In the genomic region with DNA sequence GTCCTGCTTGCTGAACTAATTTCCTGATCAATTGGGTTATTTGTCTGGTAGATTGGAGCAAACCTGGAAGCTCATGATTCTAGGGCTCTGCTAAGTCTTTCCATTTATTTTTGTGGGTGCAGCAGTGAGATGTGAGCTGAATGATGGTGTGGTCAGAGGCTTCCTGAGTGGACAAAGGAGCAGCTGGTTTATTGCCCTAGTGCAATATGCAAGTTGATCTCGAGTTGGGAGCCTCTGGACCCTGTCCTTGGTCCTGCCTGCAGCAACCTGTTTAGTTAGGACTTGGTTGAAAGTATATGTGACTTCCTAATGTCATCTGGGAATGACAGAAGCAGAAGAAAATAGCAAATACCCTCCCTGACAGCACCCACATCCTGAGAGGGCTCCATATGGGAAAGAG, we compare ENCODE assay signal across 1 cellular context.
TF ChIP-seq lines count a peak whose summit lies in the region.

No MANE protein-coding gene starts in this region.

TF ChIP-seq in GM12878, 131 proteins besides CTCF, POLR2A, EP300 and RAD21 (continued from another document):
- TF ChIP-seq, protein P1, sequence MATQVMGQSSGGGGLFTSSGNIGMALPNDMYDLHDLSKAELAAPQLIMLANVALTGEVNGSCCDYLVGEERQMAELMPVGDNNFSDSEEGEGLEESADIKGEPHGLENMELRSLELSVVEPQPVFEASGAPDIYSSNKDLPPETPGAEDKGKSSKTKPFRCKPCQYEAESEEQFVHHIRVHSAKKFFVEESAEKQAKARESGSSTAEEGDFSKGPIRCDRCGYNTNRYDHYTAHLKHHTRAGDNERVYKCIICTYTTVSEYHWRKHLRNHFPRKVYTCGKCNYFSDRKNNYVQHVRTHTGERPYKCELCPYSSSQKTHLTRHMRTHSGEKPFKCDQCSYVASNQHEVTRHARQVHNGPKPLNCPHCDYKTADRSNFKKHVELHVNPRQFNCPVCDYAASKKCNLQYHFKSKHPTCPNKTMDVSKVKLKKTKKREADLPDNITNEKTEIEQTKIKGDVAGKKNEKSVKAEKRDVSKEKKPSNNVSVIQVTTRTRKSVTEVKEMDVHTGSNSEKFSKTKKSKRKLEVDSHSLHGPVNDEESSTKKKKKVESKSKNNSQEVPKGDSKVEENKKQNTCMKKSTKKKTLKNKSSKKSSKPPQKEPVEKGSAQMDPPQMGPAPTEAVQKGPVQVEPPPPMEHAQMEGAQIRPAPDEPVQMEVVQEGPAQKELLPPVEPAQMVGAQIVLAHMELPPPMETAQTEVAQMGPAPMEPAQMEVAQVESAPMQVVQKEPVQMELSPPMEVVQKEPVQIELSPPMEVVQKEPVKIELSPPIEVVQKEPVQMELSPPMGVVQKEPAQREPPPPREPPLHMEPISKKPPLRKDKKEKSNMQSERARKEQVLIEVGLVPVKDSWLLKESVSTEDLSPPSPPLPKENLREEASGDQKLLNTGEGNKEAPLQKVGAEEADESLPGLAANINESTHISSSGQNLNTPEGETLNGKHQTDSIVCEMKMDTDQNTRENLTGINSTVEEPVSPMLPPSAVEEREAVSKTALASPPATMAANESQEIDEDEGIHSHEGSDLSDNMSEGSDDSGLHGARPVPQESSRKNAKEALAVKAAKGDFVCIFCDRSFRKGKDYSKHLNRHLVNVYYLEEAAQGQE (IDR thresholded peaks at IDR 0.05; ENCODE audit: low read depth, low read length) = peak; percentile 78
- no peak for TF ChIP-seq KDM1A (IDR thresholded peaks at IDR 0.05; ENCODE audit: borderline replicate concordance)
TF ChIP-seq in GM12878: peak in this region for 1.
